9 cellular contexts compared by ENCODE assay signal in genomic region chr13:75876371-75877050, GRCh38.
DNase-seq lines count a peak whose midpoint lies in the region; ATAC-seq and TF ChIP-seq lines count a peak whose summit lies in the region.
"Had no signal": no experiment of that assay in that cellular context is flagged by ENCODE, and none has a peak within 500 bp of the region (broad histone marks: within the 10 kb centered on the region; RNA-seq: fewer than 3 reads in every experiment).

No MANE protein-coding gene starts in this region.

- H3F3A ChIP-seq in MM.1S (ENCODE audit: insufficient read depth, low read length), result no peaks in the 10 kb centered on the region

- no peak overlapping the region for H3K27ac Mint-ChIP-seq in activated naive CD8-positive, alpha-beta T cell treated with anti-CD3 and anti-CD28 coated beads for 36 hours

- RAD21 ChIA-PET in HCT116 (lab: Charles Lee; ENCODE audit: low non-redundant PET in 1 of 2, low total read pairs in 2 of 2, uncharacterized antibody in 2 of 2, unreplicated experiment in 2 of 2), result no interaction called here

- no peaks in the 10 kb centered on the region for H3K9me3 Mint-ChIP-seq in activated naive CD8-positive, alpha-beta T cell treated with anti-CD3 and anti-CD28 coated beads for 36 hours

- peaks cover 16% of the 10 kb centered on the region for H3K27me3 Mint-ChIP-seq in activated naive CD8-positive, alpha-beta T cell treated with anti-CD3 and anti-CD28 coated beads for 36 hours

- peak; percentile 98 for ATAC-seq in HCT116

- H2AFZ ChIP-seq in HCT116 (ENCODE audit: low read depth, low read length, poor library complexity, severe bottlenecking), result peak overlapping the region; percentile 95
- peak overlapping the region; percentile 42; the same call in 1 of the 2 replicates for H2AFZ ChIP-seq in MM.1S (ENCODE audit: low read length)

- CTCF ChIA-PET in HCT116 (lab: Charles Lee), result interaction anchor here (0.5 to 2.9 kb wide), 16 partner anchors 8 to 1027 kb away, joined by 3 to 13 read pairs (median 3); no protein-coding TSS in a partner anchor

- TF ChIP-seq RAD21 in HCT116 (IDR thresholded peaks at IDR 0.05; ENCODE audit: low read depth), result peak; percentile 90

- TF ChIP-seq CTCF in GM12873 (IDR thresholded peaks at IDR 0.05; ENCODE audit: insufficient read depth, low read depth, low read length, missing control alignments), result peak; percentile 85
- TF ChIP-seq CTCF in HCT116 (IDR thresholded peaks at IDR 0.05 in 2 of 3, conservative IDR thresholded peaks at IDR 0.05 in 1 of 3; ENCODE audit: borderline replicate concordance in 1 of 3, insufficient read depth in 1 of 3, low read depth in 2 of 3, low read length in 2 of 3), result peak; percentile 81 to 86 (median 85)
- TF ChIP-seq CTCF in MM.1S (IDR thresholded peaks at IDR 0.05; ENCODE audit: low read length), result peak; percentile 70
- peak; percentile 93 for TF ChIP-seq CTCF in cardiac muscle cell (IDR thresholded peaks at IDR 0.05; ENCODE audit: low read depth, low read length)

- H3K36me3 ChIP-seq in HCT116 (ENCODE audit: control insufficient read depth in 1 of 2, insufficient read depth in 2 of 2, low read length in 2 of 2) (no peaks in the 10 kb centered on the region), MM.1S (replicated peaks; ENCODE audit: insufficient read depth, low read length) (no peaks in the 10 kb centered on the region), SK-N-MC (ENCODE audit: insufficient read depth, low read length) (no peaks in the 10 kb centered on the region), cardiac muscle cell (no peaks in the 10 kb centered on the region)

- peaks cover 8% of the 10 kb centered on the region for H3K4me1 Mint-ChIP-seq in activated naive CD8-positive, alpha-beta T cell treated with anti-CD3 and anti-CD28 coated beads for 36 hours

- DNase-seq in HCT116 (ENCODE audit: low read depth, low spot score) (peak; percentile 60), MM.1S (peak; percentile 80), SK-N-MC (ENCODE audit: low read depth, low spot score) (peak; percentile 32), cardiac muscle cell (ENCODE audit: low read depth in 1 of 2, low spot score in 1 of 2) (peak; percentile 73 to 77), pulmonary artery endothelial cell (ENCODE audit: low read depth, low spot score) (peak; percentile 24), posterior vena cava (ENCODE audit: low spot score) (no peak)
- peak; percentile 37 for DNase-seq in activated naive CD8-positive, alpha-beta T cell treated with anti-CD3 and anti-CD28 coated beads for 36 hours

- POLR2A ChIA-PET in HCT116 (lab: Charles Lee), result no interaction called here

- H3K9ac ChIP-seq in HCT116 (ENCODE audit: low read length), result no peak overlapping the region
- H3K9ac ChIP-seq in MM.1S (ENCODE audit: low read length), result no peak overlapping the region
- H3K9ac ChIP-seq in SK-N-MC (ENCODE audit: insufficient read length), result no peak overlapping the region

- no peaks in the 10 kb centered on the region for H3K9me3 ChIP-seq in HCT116 (ENCODE audit: control insufficient read depth in 1 of 2, insufficient read depth in 1 of 2, low read depth in 1 of 2, low read length in 2 of 2)
- no peaks in the 10 kb centered on the region for H3K9me3 ChIP-seq in MM.1S (replicated peaks; ENCODE audit: insufficient read depth, low read length)
- no peaks in the 10 kb centered on the region for H3K9me3 ChIP-seq in SK-N-MC (ENCODE audit: low read depth, low read length)
- H3K9me3 ChIP-seq in cardiac muscle cell (ENCODE audit: low read depth), result no peaks in the 10 kb centered on the region

- no TSS peak for BruUV-seq in HCT116 (replicated peaks; lab: Mats Ljungman, UMichigan)

- intact Hi-C loops in HCT116 (cut with micrococcal nuclease), result loop anchor here (1.0 to 5.0 kb wide), 4 partner anchors 140 to 1106 kb away; no protein-coding TSS in a partner anchor
- intact Hi-C loops in posterior vena cava (cut with DNase I), result loop anchor here in 1 of 2 donors (10.0 kb wide), 1 partner anchor 1028 kb away; no protein-coding TSS in a partner anchor

- H3K79me2 ChIP-seq in HCT116 (ENCODE audit: insufficient read depth, low read length) (no peaks in the 10 kb centered on the region), MM.1S (ENCODE audit: low read length) (no peaks in the 10 kb centered on the region)

- H3K9me2 ChIP-seq in HCT116 (ENCODE audit: insufficient read depth) (no peaks in the 10 kb centered on the region), MM.1S (replicated peaks; ENCODE audit: insufficient read depth, low read length) (no peaks in the 10 kb centered on the region)

- H3K27ac ChIP-seq in HCT116 (ENCODE audit: low read depth, low read length) (no peak overlapping the region), MM.1S (ENCODE audit: low read length) (no peak overlapping the region), SK-N-MC (no peak overlapping the region), cardiac muscle cell (peak overlapping the region; percentile 83)
- H3K27ac ChIP-seq: skin epidermis had no signal

- peaks cover 0 to 4% of the 10 kb centered on the region in 2 experiments; a peak in 1 of 4 replicates for H3K4me1 ChIP-seq in HCT116 (ENCODE audit: control insufficient read depth in 1 of 2, insufficient read depth in 2 of 2, low read length in 2 of 2)
- no peaks in the 10 kb centered on the region for H3K4me1 ChIP-seq in MM.1S (ENCODE audit: low read length)
- H3K4me1 ChIP-seq in cardiac muscle cell (ENCODE audit: low read depth), result peaks cover 15% of the 10 kb centered on the region

- no peaks in the 10 kb centered on the region for H3K36me3 Mint-ChIP-seq in activated naive CD8-positive, alpha-beta T cell treated with anti-CD3 and anti-CD28 coated beads for 36 hours

- no peak overlapping the region for H3K4me3 ChIP-seq in HCT116 (replicated peaks in 1 of 2; ENCODE audit: low read depth in 1 of 2, low read length in 2 of 2)
- H3K4me3 ChIP-seq in MM.1S (ENCODE audit: low read length), result no peak overlapping the region
- peak overlapping the region; percentile 50 for H3K4me3 ChIP-seq in SK-N-MC
- H3K4me3 ChIP-seq in cardiac muscle cell, result no peak overlapping the region
- H3K4me3 ChIP-seq: skin epidermis had no signal

- no peak for TF ChIP-seq POLR2A in HCT116 (IDR thresholded peaks at IDR 0.05; ENCODE audit: borderline replicate concordance, extremely low read depth, insufficient read depth, insufficient read length)

- no peaks in the 10 kb centered on the region for H4K20me1 ChIP-seq in HCT116 (ENCODE audit: insufficient read depth)
- H4K20me1 ChIP-seq in MM.1S (ENCODE audit: insufficient read depth, low read length), result no peaks in the 10 kb centered on the region

- peak overlapping the region; percentile 42 for H3K4me2 ChIP-seq in HCT116 (ENCODE audit: low read length)
- peak overlapping the region; percentile 22; the same call in 1 of the 2 replicates for H3K4me2 ChIP-seq in MM.1S (ENCODE audit: low read depth, low read length)

- H3K27me3 ChIP-seq in HCT116 (ENCODE audit: insufficient read depth, low read length), result no peaks in the 10 kb centered on the region
- H3K27me3 ChIP-seq in MM.1S (replicated peaks; ENCODE audit: insufficient read depth, low read length), result no peaks in the 10 kb centered on the region
- H3K27me3 ChIP-seq in cardiac muscle cell, result no peaks in the 10 kb centered on the region

- H3K4me3 Mint-ChIP-seq in activated naive CD8-positive, alpha-beta T cell treated with anti-CD3 and anti-CD28 coated beads for 36 hours, result no peak overlapping the region

TF ChIP-seq in HCT116, 20 proteins besides CTCF, POLR2A, EP300 and RAD21:
- TF ChIP-seq EZH2 (IDR thresholded peaks at IDR 0.05), result no peak
- TF ChIP-seq YY1 (IDR thresholded peaks at IDR 0.05; ENCODE audit: extremely low read depth, insufficient replicate concordance, low read depth, low read length), result no peak
- no peak for TF ChIP-seq EZH2phosphoT487 (IDR thresholded peaks at IDR 0.05; ENCODE audit: borderline replicate concordance)
- 0 out of 2 replicates have a peak, but pooled peaks have one; percentile 23 for TF ChIP-seq CBX3 (IDR thresholded peaks at IDR 0.05; ENCODE audit: low read depth)
- TF ChIP-seq TCF7L2 (IDR thresholded peaks at IDR 0.05; ENCODE audit: borderline replicate concordance, extremely low read depth, insufficient read depth, insufficient read length), result no peak
